Comparison of ENCODE assay signal across 8 cellular contexts in the genomic region with DNA sequence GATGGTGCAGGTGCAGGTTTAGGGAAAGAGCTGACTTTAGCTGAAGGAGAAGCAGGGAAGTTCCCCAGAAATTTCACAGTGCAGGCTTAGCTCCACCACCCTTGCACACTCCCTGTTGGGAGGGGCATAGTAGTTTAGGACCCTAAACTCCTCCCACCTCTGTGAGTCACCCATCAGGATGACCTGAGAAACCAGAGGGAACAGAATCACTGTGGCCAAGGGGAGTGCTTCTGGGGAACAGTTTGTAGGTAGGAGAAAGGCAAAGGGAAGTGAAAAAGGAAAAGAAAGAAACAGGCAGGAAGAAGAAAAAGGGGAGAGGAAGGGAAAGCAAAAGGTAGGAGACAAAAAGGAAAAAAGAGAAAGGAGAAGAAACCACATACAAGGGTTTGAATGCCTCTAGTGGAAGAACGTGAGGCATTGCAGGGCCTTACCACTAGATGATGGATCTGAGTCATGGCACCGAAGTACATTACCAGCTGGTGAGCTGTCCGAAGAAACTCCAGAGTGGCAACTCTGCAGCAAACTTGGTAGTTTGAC.
DNase-seq lines count a peak whose midpoint lies in the region; ATAC-seq and TF ChIP-seq lines count a peak whose summit lies in the region.

No MANE protein-coding gene starts in this region.

- intact Hi-C loops in naive thymus-derived CD4-positive, alpha-beta T cell (cut with micrococcal nuclease) = no loop called here

- H4K91ac ChIP-seq in H9 (ENCODE audit: insufficient read length, low read depth, low read length) = no peak overlapping the region

- no peak overlapping the region for H2AFZ ChIP-seq in H9 (ENCODE audit: low read length)
- peak overlapping the region; percentile 42; the same call in 1 of the 2 replicates for H2AFZ ChIP-seq in MM.1S (ENCODE audit: low read length)

- H3K79me2 ChIP-seq in H9 (ENCODE audit: insufficient read depth, low read length) (no peaks in the 10 kb centered on the region), MM.1S (ENCODE audit: low read length) (no peaks in the 10 kb centered on the region)

- H3K9me2 ChIP-seq in MM.1S (replicated peaks; ENCODE audit: insufficient read depth, low read length) = no peaks in the 10 kb centered on the region

- H3K4me1 ChIP-seq in H9 (ENCODE audit: insufficient read depth, low read length) (no peaks in the 10 kb centered on the region), MM.1S (ENCODE audit: low read length) (0 out of 2 replicates have a peak, but pooled peaks cover 4% of the 10 kb centered on the region)
- H3K4me1 ChIP-seq in naive thymus-derived CD4-positive, alpha-beta T cell (ENCODE audit: control insufficient read depth in 2 of 2, insufficient read depth in 2 of 2, low read length in 2 of 2) = no peaks in the 10 kb centered on the region

- no peak overlapping the region for H2BK5ac ChIP-seq in H9 (ENCODE audit: insufficient read length, low read length)

- H4K8ac ChIP-seq in H9 (replicated peaks; ENCODE audit: insufficient read length, low read depth, low read length) = no peak overlapping the region

- no peak overlapping the region for H3K9ac ChIP-seq in H9 (ENCODE audit: extremely low read depth, insufficient read length, low read length)
- no peak overlapping the region for H3K9ac ChIP-seq in MM.1S (ENCODE audit: low read length)

- no peaks in the 10 kb centered on the region for H3K27me3 Mint-ChIP-seq in H9 (ENCODE audit: low read depth)
- H3K27me3 Mint-ChIP-seq in naive thymus-derived CD4-positive, alpha-beta T cell = no peaks in the 10 kb centered on the region
- H3K27me3 Mint-ChIP-seq in T-helper 17 cell = no peaks in the 10 kb centered on the region

- no peaks in the 10 kb centered on the region for H3K23me2 ChIP-seq in H9 (ENCODE audit: insufficient read length, low read depth, low read length, poor library complexity, severe bottlenecking)

- H3K4me3 ChIP-seq in MM.1S (ENCODE audit: low read length) = no peak overlapping the region
- H3K4me3 ChIP-seq in naive thymus-derived CD4-positive, alpha-beta T cell (ENCODE audit: low read length) = no peak overlapping the region

- H4K20me1 ChIP-seq in H9 (ENCODE audit: control insufficient read depth, insufficient read depth, insufficient read length) = no peaks in the 10 kb centered on the region
- no peaks in the 10 kb centered on the region for H4K20me1 ChIP-seq in MM.1S (ENCODE audit: insufficient read depth, low read length)

- no peaks in the 10 kb centered on the region for H3K9me3 ChIP-seq in H9 (ENCODE audit: control insufficient read depth, low read depth, low read length)
- H3K9me3 ChIP-seq in MM.1S (replicated peaks; ENCODE audit: insufficient read depth, low read length) = no peaks in the 10 kb centered on the region
- H3K9me3 ChIP-seq in naive thymus-derived CD4-positive, alpha-beta T cell (ENCODE audit: control insufficient read depth in 2 of 3, low read length in 3 of 3) = no peaks in the 10 kb centered on the region
- peaks cover 2% of the 10 kb centered on the region for H3K9me3 ChIP-seq in T-helper 17 cell (ENCODE audit: control insufficient read depth, low read length, poor library complexity, severe bottlenecking)

- no peak overlapping the region for H2AK5ac ChIP-seq in H9 (ENCODE audit: insufficient read length, low read length)

- H2BK15ac ChIP-seq in H9 (ENCODE audit: low read depth, low read length) = no peak overlapping the region

- no peak overlapping the region for H2BK12ac ChIP-seq in H9 (ENCODE audit: insufficient read length, low read depth, low read length)

- no peak overlapping the region for H3K23ac ChIP-seq in H9 (ENCODE audit: insufficient read length, low read depth, low read length)

- H3K4me2 ChIP-seq in H9 (ENCODE audit: insufficient read depth, insufficient read length, low read length) (no peak overlapping the region), MM.1S (ENCODE audit: low read depth, low read length) (no peak overlapping the region)

- H3K79me1 ChIP-seq in H9 (ENCODE audit: insufficient read depth, low read depth, low read length, poor library complexity, severe bottlenecking) = no peaks in the 10 kb centered on the region

- no peak overlapping the region for H3K14ac ChIP-seq in H9 (ENCODE audit: insufficient read depth, low read length)

- TF ChIP-seq CTCF in H9 (conservative IDR thresholded peaks at IDR 0.05) = peak; percentile 63
- TF ChIP-seq CTCF in MM.1S (IDR thresholded peaks at IDR 0.05; ENCODE audit: low read length) = peak; percentile 30

- no peak overlapping the region for H4K5ac ChIP-seq in H9 (ENCODE audit: insufficient read length, low read depth, low read length)

- no peak overlapping the region for H3K18ac ChIP-seq in H9 (ENCODE audit: insufficient read length, low read depth, low read length)

- H3K36me3 Mint-ChIP-seq in H9 (ENCODE audit: insufficient read depth in 1 of 3, low read depth in 3 of 3) (no peaks in the 10 kb centered on the region; a peak in 1 of 7 replicates), T-helper 17 cell (ENCODE audit: low read depth) (no peaks in the 10 kb centered on the region)
- no peaks in the 10 kb centered on the region for H3K36me3 Mint-ChIP-seq in naive thymus-derived CD4-positive, alpha-beta T cell

- WGBS in H9 (ENCODE audit: extremely low coverage, insufficient read length, low lambda C conversion rate) = no CpG with 5 or more reads among the region's 3 CpGs

- H3K36me3 ChIP-seq in MM.1S (replicated peaks; ENCODE audit: insufficient read depth, low read length) = no peaks in the 10 kb centered on the region
- H3K36me3 ChIP-seq in naive thymus-derived CD4-positive, alpha-beta T cell (ENCODE audit: control insufficient read depth in 2 of 3, insufficient read depth in 3 of 3, low read length in 3 of 3) = no peaks in the 10 kb centered on the region

- H2BK20ac ChIP-seq in H9 (ENCODE audit: low read depth, low read length, poor library complexity, severe bottlenecking) = no peak overlapping the region

- no peak overlapping the region for H3K56ac ChIP-seq in H9 (ENCODE audit: insufficient read length, low read depth, low read length)

- no peaks in the 10 kb centered on the region for H3F3A ChIP-seq in MM.1S (ENCODE audit: insufficient read depth, low read length)

- H2BK120ac ChIP-seq in H9 (ENCODE audit: low read depth, low read length, poor library complexity, severe bottlenecking) = no peak overlapping the region

- H3K9me3 Mint-ChIP-seq in H9 = peaks cover 0 to 3% of the 10 kb centered on the region in 2 experiments; a peak in 1 of 5 replicates
- peaks cover 0 to 4% (median 0%) of the 10 kb centered on the region in 11 donors for H3K9me3 Mint-ChIP-seq in naive thymus-derived CD4-positive, alpha-beta T cell

- peak; percentile 56 for ATAC-seq in naive thymus-derived CD4-positive, alpha-beta T cell
- no peak for ATAC-seq in T-helper 17 cell

- H3T11ph ChIP-seq in H9 (ENCODE audit: low read length) = no peak overlapping the region

- no peak overlapping the region for H3K27ac ChIP-seq in H9 (ENCODE audit: insufficient read length, low read depth, low read length)
- no peak overlapping the region for H3K27ac ChIP-seq in MM.1S (ENCODE audit: low read length)
- H3K27ac ChIP-seq in naive thymus-derived CD4-positive, alpha-beta T cell (ENCODE audit: low read depth, low read length) = no peak overlapping the region

- POLR2A ChIA-PET in naive thymus-derived CD4-positive, alpha-beta T cell (lab: Charles Lee) = no interaction called here

- 0 out of 4 replicates have a peak, but pooled peaks cover 0 to 2% of the 10 kb centered on the region in 2 experiments for H3K4me1 Mint-ChIP-seq in H9
- peaks cover 0 to 4% (median 0%) of the 10 kb centered on the region in 7 donors for H3K4me1 Mint-ChIP-seq in naive thymus-derived CD4-positive, alpha-beta T cell
- no peaks in the 10 kb centered on the region for H3K4me1 Mint-ChIP-seq in T-helper 17 cell

- peak; percentile 84 for DNase-seq in EL
- DNase-seq in H9 = peak; percentile 56
- peak; percentile 38 for DNase-seq in MM.1S
- DNase-seq in astrocyte of the hippocampus (ENCODE audit: low read depth, low spot score) = peak; percentile 66
- DNase-seq in naive thymus-derived CD4-positive, alpha-beta T cell = no peak
- no peak for DNase-seq in NCI-H1105 treated with DMSO at 0.1 percent for 48 hours (lab: John Stamatoyannopoulos, UW)
- DNase-seq in T-helper 17 cell = no peak
- no peak for DNase-seq in central memory CD4-positive, alpha-beta T cell

- H3K4ac ChIP-seq in H9 (ENCODE audit: low read depth, low read length) = no peak overlapping the region

- H3K4me3 Mint-ChIP-seq in H9 = no peak overlapping the region
- no peak overlapping the region for H3K4me3 Mint-ChIP-seq in naive thymus-derived CD4-positive, alpha-beta T cell
- H3K4me3 Mint-ChIP-seq in T-helper 17 cell = no peak overlapping the region

- CTCF ChIA-PET in naive thymus-derived CD4-positive, alpha-beta T cell (lab: Charles Lee) = no interaction called here

- H3K27me3 ChIP-seq in H9 (ENCODE audit: insufficient read depth, low read length) (no peaks in the 10 kb centered on the region), MM.1S (replicated peaks; ENCODE audit: insufficient read depth, low read length) (no peaks in the 10 kb centered on the region)
- H3K27me3 ChIP-seq in naive thymus-derived CD4-positive, alpha-beta T cell (ENCODE audit: control insufficient read depth in 2 of 2, insufficient read depth in 2 of 2, low read length in 2 of 2) = no peaks in the 10 kb centered on the region

- H3K27ac Mint-ChIP-seq in H9 = peak overlapping the region in 1 of 3 experiments; percentile 6; a peak in 1 of 7 replicates
- H3K27ac Mint-ChIP-seq in naive thymus-derived CD4-positive, alpha-beta T cell = no peak overlapping the region
- no peak overlapping the region for H3K27ac Mint-ChIP-seq in T-helper 17 cell

Comparison
In these comparisons a context has a peak if more than half of its experiments do, and no peak if none do; other contexts are left out.
1. DNase-seq: peak in EL (single experiment), H9 (single experiment), MM.1S (single experiment) and astrocyte of the hippocampus (single experiment); none in naive thymus-derived CD4-positive, alpha-beta T cell (0 of 9), NCI-H1105 treated with DMSO at 0.1 percent for 48 hours (single experiment), T-helper 17 cell (0 of 3) and central memory CD4-positive, alpha-beta T cell (single experiment).